14 cellular contexts compared by ENCODE assay signal in genomic region chr11:46285594-46286033, GRCh38. TPM values are rescaled to one million over a fixed set of nuclear protein-coding genes. Genes with fewer than 3 reads are reported as not detected.
DNase-seq lines count a peak whose midpoint lies in the region; TF ChIP-seq lines count a peak whose summit lies in the region.
"Had no signal": no experiment of that assay in that cellular context is flagged by ENCODE, and none has a peak within 500 bp of the region (broad histone marks: within the 10 kb centered on the region; RNA-seq: fewer than 3 reads in every experiment).

No MANE protein-coding gene starts in this region.

- H4K91ac ChIP-seq in mesenchymal stem cell (ENCODE audit: low read length), result peak overlapping the region; percentile 56

- H2BK15ac ChIP-seq in mesenchymal stem cell (ENCODE audit: low read depth, poor library complexity, severe bottlenecking), result peak overlapping the region; percentile 60

- H3K4me3 ChIP-seq in mesenchymal stem cell (ENCODE audit: insufficient read depth in 1 of 2, low read depth in 1 of 2, low read length in 2 of 2) (peak overlapping the region in 1 of 2 experiments; percentile 69), testis (no peak overlapping the region)

- no peaks in the 10 kb centered on the region for H3K9me3 Mint-ChIP-seq in CD14-positive monocyte
- H3K9me3 Mint-ChIP-seq: naive thymus-derived CD4-positive, alpha-beta T cell had no signal

- no peak overlapping the region for H3K27ac Mint-ChIP-seq in CD14-positive monocyte
- H3K27ac Mint-ChIP-seq: naive thymus-derived CD4-positive, alpha-beta T cell had no signal

- peak overlapping the region; percentile 79 for H3K9ac ChIP-seq in mesenchymal stem cell (ENCODE audit: low read length)

- no peak overlapping the region for H2BK120ac ChIP-seq in mesenchymal stem cell (ENCODE audit: low read depth, low read length)

- no peak overlapping the region for H3K4me3 Mint-ChIP-seq in CD14-positive monocyte
- H3K4me3 Mint-ChIP-seq: naive thymus-derived CD4-positive, alpha-beta T cell had no signal

- H3K4me1 ChIP-seq in mesenchymal stem cell (ENCODE audit: control insufficient read depth, insufficient read depth, low read depth, low read length), result peaks cover 29% of the 10 kb centered on the region
- H3K4me1 ChIP-seq in testis, result peaks cover 21% of the 10 kb centered on the region

- no peak for DNase-seq in HEK293T (ENCODE audit: extremely low spot score)
- peak; percentile 36 for DNase-seq in dedifferentiated amniotic fluid mesenchymal stem cell (ENCODE audit: extremely low spot score)
- peak; percentile 82 for DNase-seq in mesenchymal stem cell
- DNase-seq in testis, result no peak
- no peak for DNase-seq in GF-D8 (lab: John Stamatoyannopoulos, UW)
- DNase-seq in T-helper 9 cell, result no peak
- no peak for DNase-seq in CD14-positive monocyte (ENCODE audit: low spot score)
- DNase-seq in UCSD-AML1 (lab: John Stamatoyannopoulos, UW; ENCODE audit: unreplicated experiment), result no peak
- DNase-seq: activated CD8-positive, alpha-beta memory T cell treated with anti-CD3 and anti-CD28 coated beads, Interleukin-2, amount 50 U/mL, for 4 hours; anterior cingulate cortex; naive thymus-derived CD4-positive, alpha-beta T cell; NCI-H446 treated with DMSO at 0.1 percent for 48 hours; SHP77 treated with DMSO at 0.1 percent for 48 hours had no signal

- no peak overlapping the region for H3K4me2 ChIP-seq in mesenchymal stem cell (ENCODE audit: low read length, poor library complexity, severe bottlenecking)

- no peaks in the 10 kb centered on the region for H3K9me3 ChIP-seq in mesenchymal stem cell (ENCODE audit: control insufficient read depth, low read length)
- H3K9me3 ChIP-seq in testis, result no peaks in the 10 kb centered on the region

- H3K27ac ChIP-seq in mesenchymal stem cell (ENCODE audit: low read length, poor library complexity, severe bottlenecking) (no peak overlapping the region), testis (peak overlapping the region; percentile 40 to 77)
- H3K27ac ChIP-seq: VCaP had no signal

- no peak overlapping the region for H2AFZ ChIP-seq in mesenchymal stem cell (ENCODE audit: low read depth, low read length)

- H2BK5ac ChIP-seq in mesenchymal stem cell (ENCODE audit: low read depth, low read length, poor library complexity, severe bottlenecking), result no peak overlapping the region

- WGBS in mesenchymal stem cell, result 61% methylated on average over 11 of the region's 11 CpGs
- 56 to 65% methylated on average over 11 of the region's 11 CpGs for WGBS in testis, 2 donors

- peaks cover 15% of the 10 kb centered on the region for H3K4me1 Mint-ChIP-seq in CD14-positive monocyte

- H3K23ac ChIP-seq in mesenchymal stem cell (ENCODE audit: low read length in 2 of 2), result no peak overlapping the region

- CTCF ChIA-PET in HEK293T (lab: Yijun Ruan, JAX), result interaction anchor here (2.6 kb wide), 1 partner anchor 10 kb away, joined by 12 read pairs; no protein-coding TSS in a partner anchor

- no peak overlapping the region for H3K14ac ChIP-seq in mesenchymal stem cell (ENCODE audit: low read length in 2 of 2)

- H3K4ac ChIP-seq in mesenchymal stem cell (ENCODE audit: low read depth in 1 of 2, low read length in 2 of 2), result no peak overlapping the region

- POLR2A ChIA-PET in HEK293T (lab: Yijun Ruan, JAX), result interaction anchor here (1.8 to 2.3 kb wide), 2 partner anchors 10 to 43 kb away, joined by 5 to 10 read pairs; no protein-coding TSS in a partner anchor

- TF ChIP-seq CTCF in testis (IDR thresholded peaks at IDR 0.05) (no peak), CD14-positive monocyte (IDR thresholded peaks at IDR 0.05) (no peak)

- H3K27me3 ChIP-seq in mesenchymal stem cell (ENCODE audit: control insufficient read depth in 1 of 2, insufficient read depth in 1 of 2, low read length in 2 of 2) (no peaks in the 10 kb centered on the region), testis (no peaks in the 10 kb centered on the region)

- peak overlapping the region; percentile 12 to 67 for H2BK12ac ChIP-seq in mesenchymal stem cell (ENCODE audit: low read length in 2 of 2)

- no peaks in the 10 kb centered on the region for H3K36me3 Mint-ChIP-seq in CD14-positive monocyte
- H3K36me3 Mint-ChIP-seq: naive thymus-derived CD4-positive, alpha-beta T cell had no signal

- H2AK5ac ChIP-seq in mesenchymal stem cell (ENCODE audit: low read length, severe bottlenecking), result no peak overlapping the region

- peak overlapping the region; percentile 82 for H4K8ac ChIP-seq in mesenchymal stem cell (ENCODE audit: low read length)

- H3K79me1 ChIP-seq in mesenchymal stem cell (replicated peaks; ENCODE audit: low read length, poor library complexity, severe bottlenecking), result peaks cover 16% of the 10 kb centered on the region

- peaks cover 11 to 32% (median 14%) of the 10 kb centered on the region in 3 donors for H3K27me3 Mint-ChIP-seq in CD14-positive monocyte (ENCODE audit: low read depth in 3 of 3)

- intact Hi-C loops in testis (cut with DNase I; ENCODE audit: low total_unique reads) (no loop called here), CD14-positive monocyte (cut with micrococcal nuclease) (no loop called here)

- peak overlapping the region; percentile 19 to 77 for H3K18ac ChIP-seq in mesenchymal stem cell (ENCODE audit: low read depth in 1 of 2, low read length in 2 of 2)

- TF ChIP-seq POLR2A in testis (IDR thresholded peaks at IDR 0.05), result no peak

- H3K36me3 ChIP-seq in mesenchymal stem cell (ENCODE audit: control insufficient read depth in 1 of 2, insufficient read depth in 2 of 2, low read depth in 1 of 2, low read length in 2 of 2), result peaks cover 13 to 24% of the 10 kb centered on the region in 2 experiments
- H3K36me3 ChIP-seq in testis (ENCODE audit: low read depth, missing control alignments), result no peaks in the 10 kb centered on the region

TF ChIP-seq in HEK293T, 16 proteins besides CTCF, POLR2A, EP300 and RAD21:
- no peak for TF ChIP-seq CTBP1 (IDR thresholded peaks at IDR 0.05; ENCODE audit: borderline replicate concordance)
- TF ChIP-seq PKNOX1 (IDR thresholded peaks at IDR 0.05), result peak; percentile 79

RNA-seq across cellular contexts. Expression of gene CREB3L1, which starts 8.2 kb away (rescaled TPM):
- polyA plus RNA-seq in mesenchymal stem cell (2013, experiment 1 of 2), result 223 TPM
- 217 TPM for polyA plus RNA-seq in mesenchymal stem cell (2013, experiment 2 of 2)
- 1 to 10 TPM; 5.2 to 8.1 TPM for total RNA-seq in testis
- 19.2 TPM for polyA plus RNA-seq in testis (ENCODE audit: insufficient read depth, low read depth, low replicate concordance)
- polyA plus RNA-seq in CD14-positive monocyte, result not detected
- total RNA-seq: naive thymus-derived CD4-positive, alpha-beta T cell had no signal
- polyA plus RNA-seq: naive thymus-derived CD4-positive, alpha-beta T cell had no signal

Comparison
In these comparisons a context has a peak if more than half of its experiments do, and no peak if none do; other contexts are left out.
1. DNase-seq: peak in dedifferentiated amniotic fluid mesenchymal stem cell (single experiment) and mesenchymal stem cell (single experiment); none in HEK293T (single experiment), testis (single experiment), GF-D8 (single experiment), T-helper 9 cell (single experiment), CD14-positive monocyte (single experiment) and UCSD-AML1 (single experiment).
2. RNA of gene CREB3L1, which starts 8.2 kb away (polyA plus RNA-seq): 19.2 TPM in testis (single experiment); not detected in CD14-positive monocyte; every median in the first group is over 10 times any median in the second.